In the genomic region with DNA sequence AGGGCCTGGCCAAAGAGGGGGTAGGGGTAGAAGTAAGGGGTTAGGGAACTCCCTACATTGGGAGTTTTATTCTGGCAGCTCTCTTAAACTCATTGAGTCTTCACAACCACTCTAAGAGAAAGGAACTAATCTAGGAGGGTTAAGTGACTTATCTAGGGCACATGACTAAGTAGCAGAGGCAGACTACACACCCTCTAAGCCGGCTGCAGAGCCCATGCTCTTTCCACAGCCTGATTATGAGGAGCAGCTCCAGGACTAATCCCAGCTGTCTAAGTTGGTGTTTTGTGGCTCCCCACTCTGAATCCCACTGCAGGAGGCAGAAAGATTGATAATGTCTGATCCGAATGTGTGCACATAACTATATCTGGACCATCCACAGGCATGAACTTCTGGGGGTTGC, we compare ENCODE assay signal across 20 cellular contexts.
"Had no signal": no experiment of that assay in that cellular context is flagged by ENCODE, and none has a peak within 500 bp of the region (broad histone marks: within the 10 kb centered on the region; RNA-seq: fewer than 3 reads in every experiment).

No MANE protein-coding gene starts in this region.

- ATAC-seq: K562 had no signal

- H3K4me3 Mint-ChIP-seq: IgD-negative memory B cell had no signal

- H3K4me3 ChIP-seq: K562 had no signal

- H3K4me1 Mint-ChIP-seq: IgD-negative memory B cell had no signal

- H3K9me3 ChIP-seq: SK-N-SH had no signal

- H3K27ac Mint-ChIP-seq: IgD-negative memory B cell had no signal

- H3K27me3 Mint-ChIP-seq: IgD-negative memory B cell had no signal

- H3K36me3 Mint-ChIP-seq: IgD-negative memory B cell had no signal

- DNase-seq: Kasumi-1, MM.1S, NCI-H1092 treated with DMSO at 0.1 percent for 48 hours, NCI-H1436, NCI-H187, NCI-H2029, NCI-H2081 treated with DMSO at 0.1 percent for 48 hours, NCI-H2171, NCI-H226, NCI-H446 treated with DMSO at 0.1 percent for 48 hours, NCI-H510A treated with DMSO at 0.1 percent for 48 hours, NCI-H526, Right ventricle myocardium superior, RPMI8226, SW 1271 had no signal

- H3K27ac ChIP-seq: KMS-11 had no signal

- H3K9me3 Mint-ChIP-seq: IgD-negative memory B cell had no signal

- FAIRE-seq: K562, RCC 7860 had no signal
